In the genomic region with DNA sequence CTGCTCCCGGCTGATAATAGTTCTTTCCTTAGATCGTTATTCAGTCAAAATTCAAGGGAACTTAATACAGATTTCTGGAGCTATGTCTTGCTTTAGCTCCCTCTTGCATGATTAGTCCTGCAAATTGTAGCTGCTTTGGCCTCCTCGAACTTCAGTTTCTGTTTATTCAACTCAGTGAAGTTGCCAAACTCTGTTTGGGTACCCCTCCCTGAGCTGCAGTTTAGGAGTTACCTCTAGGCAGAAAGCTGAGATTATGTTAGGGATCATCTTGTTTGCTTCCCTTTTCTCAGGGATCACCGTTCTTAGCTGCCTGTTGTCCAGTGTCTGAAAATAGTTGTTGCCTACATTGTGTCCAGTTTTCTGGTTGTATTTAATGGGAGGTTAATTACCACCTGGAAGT, we compare ENCODE assay signal across 31 cellular contexts. TPM values are rescaled to one million over a fixed set of nuclear protein-coding genes. Genes with fewer than 3 reads are reported as not detected.
DNase-seq lines count a peak whose midpoint lies in the region; ATAC-seq, FAIRE-seq and TF ChIP-seq lines count a peak whose summit lies in the region.
"Had no signal": no experiment of that assay in that cellular context is flagged by ENCODE, and none has a peak within 500 bp of the region (broad histone marks: within the 10 kb centered on the region; RNA-seq: fewer than 3 reads in every experiment).

No MANE protein-coding gene starts in this region.

- H4K20me1 ChIP-seq in HepG2 (ENCODE audit: insufficient read depth, low read length), result no peaks in the 10 kb centered on the region

- H3K27ac Mint-ChIP-seq in activated CD4-positive, alpha-beta memory T cell treated with anti-CD3 and anti-CD28 coated beads for 36 hours, result no peak overlapping the region
- H3K27ac Mint-ChIP-seq: activated T-helper 1 cell treated with anti-CD3 and anti-CD28 coated beads, Interleukin-12 subunit alpha, Interleukin-12 subunit beta, Interleukin-2, Interleukin-4 antibody, amounts not matched to agents 30 ng/mL and 10 ng/mL and 1 ng/mL, durations not matched to agents 14 hours and 24 hours and 36 hours; B cell; stimulated activated naive CD8-positive, alpha-beta T cell treated with anti-CD3 and anti-CD28 coated beads, Interleukin-15, amount 100 ng/mL, for 72 hours; T-helper 2 cell treated with Interferon-gamma antibody and Interleukin-4, amounts not matched to agents 5 μg/mL and 100 μg/mL, for 36 hours had no signal

- H3K4me1 ChIP-seq in right lobe of liver (peaks cover 0 to 9% (median 0%) of the 10 kb centered on the region in 4 donors), HepG2 (ENCODE audit: insufficient read depth, low read length) (peaks cover 9% of the 10 kb centered on the region)
- H3K4me1 ChIP-seq: A549, colonic mucosa, tibial artery had no signal

- TF ChIP-seq RAD21 in HepG2 (CRISPR knock-in tag; IDR thresholded peaks at IDR 0.05), result no peak

- H3K27me3 Mint-ChIP-seq in activated CD4-positive, alpha-beta memory T cell treated with anti-CD3 and anti-CD28 coated beads for 36 hours, result no peaks in the 10 kb centered on the region
- H3K27me3 Mint-ChIP-seq: B cell; naive thymus-derived CD4-positive, alpha-beta T cell; stimulated activated naive CD8-positive, alpha-beta T cell treated with anti-CD3 and anti-CD28 coated beads, Interleukin-15, amount 100 ng/mL, for 72 hours had no signal

- POLR2A ChIA-PET in HepG2 (lab: Yijun Ruan, JAX), result interaction anchor here (0.6 kb wide), 1 partner anchor 456 kb away, joined by 4 read pairs; no protein-coding TSS in a partner anchor
- POLR2A ChIA-PET in activated CD4-positive, alpha-beta memory T cell treated with anti-CD3 and anti-CD28 coated beads for 36 hours (lab: Charles Lee), result interaction anchor here (0.9 kb wide), 1 partner anchor 128 kb away, joined by 3 read pairs; no protein-coding TSS in a partner anchor

- DNase-seq in right lobe of liver, result no peak
- DNase-seq in HepG2 (ENCODE audit: low spot score), result no peak
- DNase-seq in SKM-1 treated with dmso at 0.1 percent for 144 hours (lab: John Stamatoyannopoulos, UW; ENCODE audit: unreplicated experiment), result peak; percentile 67
- no peak for DNase-seq in left lobe of liver (ENCODE audit: low spot score)
- no peak for DNase-seq in activated CD4-positive, alpha-beta memory T cell treated with anti-CD3 and anti-CD28 coated beads for 36 hours
- no peak for DNase-seq in substantia nigra (lab: John Stamatoyannopoulos, UW)
- DNase-seq: activated CD4-positive, alpha-beta T cell treated with anti-CD3 and anti-CD28 coated beads for 48 hours; activated naive CD4-positive, alpha-beta T cell treated with anti-CD3 and anti-CD28 coated beads, Interleukin-2, amount 50 U/mL, for 16 hours; colonic mucosa; effector memory CD4-positive, alpha-beta T cell; erythroblast; left colon; mesendoderm; naive thymus-derived CD4-positive, alpha-beta T cell; NCI-H1436; NCI-H345; occipital lobe; SK-N-SH; stimulated activated naive CD8-positive, alpha-beta T cell treated with anti-CD3 and anti-CD28 coated beads, Interleukin-15, amount 100 ng/mL, for 72 hours; tibial artery had no signal

- TF ChIP-seq POLR2A in right lobe of liver (IDR thresholded peaks at IDR 0.05), result no peak
- TF ChIP-seq POLR2A in HepG2 (IDR thresholded peaks at IDR 0.05; ENCODE audit: insufficient read depth in 1 of 2, low read depth in 2 of 2, low read length in 2 of 2), result no peak

- H3K27me3 ChIP-seq in right lobe of liver (no peaks in the 10 kb centered on the region), HepG2 (ENCODE audit: control insufficient read depth in 1 of 2, insufficient read depth in 2 of 2, low read length in 2 of 2) (no peaks in the 10 kb centered on the region)
- H3K27me3 ChIP-seq: colonic mucosa, hepatocyte, tibial artery had no signal

- no peak overlapping the region for H3K4me2 ChIP-seq in HepG2 (ENCODE audit: low read depth, low read length)
- H3K4me2 ChIP-seq: A549, hepatocyte, SK-N-SH had no signal

- no peak overlapping the region for H3K4me3 Mint-ChIP-seq in activated CD4-positive, alpha-beta memory T cell treated with anti-CD3 and anti-CD28 coated beads for 36 hours
- H3K4me3 Mint-ChIP-seq: activated T-helper 1 cell treated with anti-CD3 and anti-CD28 coated beads, Interleukin-12 subunit alpha, Interleukin-12 subunit beta, Interleukin-2, Interleukin-4 antibody, amounts not matched to agents 30 ng/mL and 10 ng/mL and 1 ng/mL, durations not matched to agents 14 hours and 24 hours and 36 hours; B cell; naive thymus-derived CD4-positive, alpha-beta T cell; stimulated activated naive CD8-positive, alpha-beta T cell treated with anti-CD3 and anti-CD28 coated beads, Interleukin-15, amount 100 ng/mL, for 72 hours; T-helper 2 cell treated with Interferon-gamma antibody and Interleukin-4, amounts not matched to agents 5 μg/mL and 100 μg/mL, for 36 hours had no signal

- CTCF ChIA-PET in HepG2 (lab: Yijun Ruan, JAX; ENCODE audit: low intra/inter-chr PET ratio, low total read pairs), result no interaction called here
- CTCF ChIA-PET in activated CD4-positive, alpha-beta memory T cell treated with anti-CD3 and anti-CD28 coated beads for 36 hours (lab: Charles Lee), result interaction anchor here (1.1 to 3.0 kb wide), 2 partner anchors 61 to 181 kb away, joined by 3 to 12 read pairs; no protein-coding TSS in a partner anchor

- peaks cover 13% of the 10 kb centered on the region for H3K36me3 Mint-ChIP-seq in activated CD4-positive, alpha-beta memory T cell treated with anti-CD3 and anti-CD28 coated beads for 36 hours

- no peak for TF ChIP-seq CTCF in right lobe of liver (IDR thresholded peaks at IDR 0.05)
- TF ChIP-seq CTCF in HepG2 (CRISPR knock-in tag; IDR thresholded peaks at IDR 0.05), result no peak

- FAIRE-seq in HepG2 (lab: Jason Lieb, UNC), result no peak
- FAIRE-seq: A549, bronchial epithelial cell, frontal cortex, G401.6 had no signal

- H3K9me3 ChIP-seq in right lobe of liver (no peaks in the 10 kb centered on the region), HepG2 (ENCODE audit: low read length) (no peaks in the 10 kb centered on the region)
- H3K9me3 ChIP-seq: A549, colonic mucosa, SK-N-SH, tibial artery had no signal

- H3K4me3 ChIP-seq in right lobe of liver, result no peak overlapping the region
- no peak overlapping the region for H3K4me3 ChIP-seq in HepG2 (replicated peaks in 1 of 3; ENCODE audit: insufficient read depth in 1 of 3, low read depth in 2 of 3, low read length in 3 of 3)
- H3K4me3 ChIP-seq: A549, colonic mucosa, hepatocyte, tibial artery had no signal

- peak; percentile 32 to 63 (median 58) for ATAC-seq in right lobe of liver
- ATAC-seq in HepG2, result no peak
- peak; percentile 50 for ATAC-seq in left lobe of liver
- ATAC-seq in HG03460 (IDR thresholded peaks at IDR 0.05; ENCODE audit: unreplicated experiment), result no peak
- no peak for ATAC-seq in HG02798 (IDR thresholded peaks at IDR 0.05; ENCODE audit: poor library complexity, unreplicated experiment)
- ATAC-seq: A549; left colon; naive thymus-derived CD4-positive, alpha-beta T cell; stimulated activated naive CD8-positive, alpha-beta T cell treated with anti-CD3 and anti-CD28 coated beads, Interleukin-15, amount 100 ng/mL, for 72 hours had no signal

- H3K27ac ChIP-seq in right lobe of liver (no peak overlapping the region), HepG2 (ENCODE audit: extremely low read length, insufficient read depth, low read length) (no peak overlapping the region), substantia nigra (ENCODE audit: low read depth, low read length, poor library complexity, severe bottlenecking) (no peak overlapping the region)
- H3K27ac ChIP-seq: A549, colonic mucosa, hepatocyte, tibial artery, VCaP had no signal

- no peak overlapping the region for H3K9ac ChIP-seq in HepG2 (ENCODE audit: insufficient read depth, low read depth, low read length)
- H3K9ac ChIP-seq: SK-N-SH had no signal

- H3K9me3 Mint-ChIP-seq in activated CD4-positive, alpha-beta memory T cell treated with anti-CD3 and anti-CD28 coated beads for 36 hours, result no peaks in the 10 kb centered on the region
- H3K9me3 Mint-ChIP-seq: activated T-helper 1 cell treated with anti-CD3 and anti-CD28 coated beads, Interleukin-12 subunit alpha, Interleukin-12 subunit beta, Interleukin-2, Interleukin-4 antibody, amounts not matched to agents 30 ng/mL and 10 ng/mL and 1 ng/mL, durations not matched to agents 14 hours and 24 hours and 36 hours; stimulated activated naive CD8-positive, alpha-beta T cell treated with anti-CD3 and anti-CD28 coated beads, Interleukin-15, amount 100 ng/mL, for 72 hours; T-helper 2 cell treated with Interferon-gamma antibody and Interleukin-4, amounts not matched to agents 5 μg/mL and 100 μg/mL, for 36 hours had no signal

- H2AFZ ChIP-seq in HepG2 (ENCODE audit: low read length), result no peak overlapping the region
- H2AFZ ChIP-seq: hepatocyte had no signal

- H3K36me3 ChIP-seq in right lobe of liver, result peaks cover 0 to 5% (median 2%) of the 10 kb centered on the region in 4 donors
- peaks cover 2 to 22% of the 10 kb centered on the region in 2 experiments; a peak in 4 of 5 replicates for H3K36me3 ChIP-seq in HepG2 (replicated peaks in 1 of 2; ENCODE audit: control insufficient read depth in 1 of 2, insufficient read depth in 2 of 2, low read length in 2 of 2)
- H3K36me3 ChIP-seq: colonic mucosa had no signal

- 18% methylated on average over 4 of the region's 4 CpGs for WGBS in right lobe of liver (ENCODE audit: insufficient coverage, low coverage, low lambda C conversion rate, missing lambda C conversion rate)
- WGBS in HepG2 (ENCODE audit: low lambda C conversion rate), result 59% methylated on average over 4 of the region's 4 CpGs

- no peak for TF ChIP-seq EP300 in HepG2 (IDR thresholded peaks at IDR 0.05; ENCODE audit: low read depth in 2 of 2, low read length in 2 of 2)
- no peak for TF ChIP-seq EP300 in HepG2 (CRISPR knock-in tag; IDR thresholded peaks at IDR 0.05; ENCODE audit: borderline replicate concordance)

- in situ Hi-C loops in HepG2 (cut with HindIII; ENCODE audit: extremely low pct_ligation_motif_present, low pct_unique_long_range_greater_than_20kb), result no loop called here

- H3K79me2 ChIP-seq in HepG2 (ENCODE audit: insufficient read depth, low read length), result no peaks in the 10 kb centered on the region

- BruUV-seq in HepG2 (replicated peaks; lab: Mats Ljungman, UMichigan), result no TSS peak

- peaks cover 11% of the 10 kb centered on the region for H3K4me1 Mint-ChIP-seq in activated CD4-positive, alpha-beta memory T cell treated with anti-CD3 and anti-CD28 coated beads for 36 hours (ENCODE audit: low read depth)

- intact Hi-C loops in right lobe of liver (cut with DNase I), result no loop called here
- intact Hi-C loops in HepG2 (cut with micrococcal nuclease; ENCODE audit: unreplicated experiment), result no loop called here
- intact Hi-C loops in activated CD4-positive, alpha-beta memory T cell treated with anti-CD3 and anti-CD28 coated beads for 36 hours (cut with micrococcal nuclease), result no loop called here

RNA-seq across cellular contexts. Expression of a gene that starts 43.5 kb away (rescaled TPM):
- 10 to 100 TPM; 14.9 to 21.4 (median 16.9) TPM for total RNA-seq in right lobe of liver
- total RNA-seq in HepG2 (2016; rRNA removed; fragmentation: Illumina TruSeq; extraction: Trizol), result 17.8 and 22.8 TPM in 2 replicates
- 26.3 and 28.9 TPM in 2 replicates for total RNA-seq in HepG2 (2016; cell fraction: cytosol; rRNA removed; fragmentation: Illumina TruSeq; extraction: Trizol; ENCODE audit: low read depth)
- 18.5 and 19.3 TPM in 2 replicates for total RNA-seq in HepG2 (2016; cell fraction: insoluble cytoplasmic fraction; rRNA removed; fragmentation: Illumina TruSeq; extraction: Trizol)
- total RNA-seq in HepG2 (2016; cell fraction: membrane; rRNA removed; fragmentation: Illumina TruSeq; extraction: Trizol), result 12.7 and 13.8 TPM in 2 replicates
- total RNA-seq in HepG2 (2016; cell fraction: nucleus; rRNA removed; fragmentation: Illumina TruSeq; extraction: Trizol), result 17.2 and 20.1 TPM in 2 replicates
- 14.4 and 14.5 TPM in 2 replicates for polyA plus RNA-seq in HepG2 (2011; rRNA removed)
- 7.9 and 10.9 TPM in 2 replicates for polyA plus RNA-seq in HepG2 (2011; cell fraction: cytosol; rRNA removed)
- 10.0 and 12.0 TPM in 2 replicates for polyA plus RNA-seq in HepG2 (2011; cell fraction: nucleus; rRNA removed)
- 4.5 and 5.2 TPM in 2 replicates for polyA plus RNA-seq in HepG2 (2012)
- polyA plus RNA-seq in HepG2 (2016; cell fraction: cytosol; fragmentation: Illumina TruSeq; extraction: Trizol; ENCODE audit: low read depth), result 0.61 and 0.63 TPM in 2 replicates
- 11.0 and 13.2 TPM in 2 replicates for polyA plus RNA-seq in HepG2 (2016; cell fraction: insoluble cytoplasmic fraction; fragmentation: Illumina TruSeq; extraction: Trizol; ENCODE audit: low read depth)
- polyA plus RNA-seq in HepG2 (2016; cell fraction: membrane; fragmentation: Illumina TruSeq; extraction: Trizol; ENCODE audit: low read depth), result 1.9 and 2.3 TPM in 2 replicates
- 16.5 and 19.9 TPM in 2 replicates for polyA plus RNA-seq in HepG2 (2016; cell fraction: nucleus; fragmentation: Illumina TruSeq; extraction: Trizol; ENCODE audit: insufficient read depth, low read depth)
- 22.1 and 26.3 TPM in 2 replicates for polyA minus RNA-seq in HepG2 (2011; rRNA and poly(A)+ RNA removed; ENCODE audit: low replicate concordance)
- 17.5 and 23.0 TPM in 2 replicates for polyA minus RNA-seq in HepG2 (2011; cell fraction: cytosol; rRNA and poly(A)+ RNA removed)
- 21.8 and 26.6 TPM in 2 replicates for polyA minus RNA-seq in HepG2 (2011; cell fraction: nucleus; rRNA and poly(A)+ RNA removed)
- total RNA-seq in left lobe of liver, result 15.6 TPM
- 10 to 100 TPM; 27.1 to 30.7 TPM for total RNA-seq in activated CD4-positive, alpha-beta memory T cell treated with anti-CD3 and anti-CD28 coated beads for 36 hours

Comparison
In these comparisons a context has a peak if more than half of its experiments do, and no peak if none do; other contexts are left out.
1. ATAC-seq: peak in right lobe of liver (4 of 4) and left lobe of liver (single experiment); none in HepG2 (single experiment), HG03460 (single experiment) and HG02798 (single experiment).